In genomic region chr2:1324884-1325283, GRCh38 we compare ENCODE assay signal across 8 cellular contexts.
"Had no signal": no experiment of that assay in that cellular context is flagged by ENCODE, and none has a peak within 500 bp of the region (broad histone marks: within the 10 kb centered on the region; RNA-seq: fewer than 3 reads in every experiment).

No MANE protein-coding gene starts in this region.

- ATAC-seq: GM12878 had no signal

- DNase-seq: GDM1, GF-D8 had no signal

- FAIRE-seq: G401.6, GM12878, GM12891, GM12892, GM18507, GM19239 had no signal

- H3K4me3 ChIP-seq: GM12878 had no signal
